ENCODE assay signal across 8 cellular contexts in genomic region chr11:111586305-111586915, GRCh38. TPM values are rescaled to one million over a fixed set of nuclear protein-coding genes. Genes with fewer than 3 reads are reported as not detected.
DNase-seq lines count a peak whose midpoint lies in the region; ATAC-seq and TF ChIP-seq lines count a peak whose summit lies in the region.

No MANE protein-coding gene starts in this region.

- ATAC-seq in activated naive CD4-positive, alpha-beta T cell treated with anti-CD3 and anti-CD28 coated beads, Interleukin-2, amount 50 U/mL, for 72 hours: peak; percentile 56 to 59
- peak; percentile 53 for ATAC-seq in left ventricle myocardium superior
- ATAC-seq in stimulated activated effector memory CD8-positive, alpha-beta T cell treated with anti-CD3 and anti-CD28 coated beads, Interleukin-12 subunit alpha, Interleukin-12 subunit beta, amount 100 ng/mL, for 72 hours: peak; percentile 60
- ATAC-seq in GM21619 (IDR thresholded peaks at IDR 0.05; ENCODE audit: unreplicated experiment): no peak
- no peak for ATAC-seq in HG03342 (IDR thresholded peaks at IDR 0.05; ENCODE audit: unreplicated experiment)

- H3K4me1 Mint-ChIP-seq in HFFc6 (ENCODE audit: low read depth): peaks cover 46% of the 10 kb centered on the region
- H3K4me1 Mint-ChIP-seq in stimulated activated effector memory CD8-positive, alpha-beta T cell treated with anti-CD3 and anti-CD28 coated beads, Interleukin-12 subunit alpha, Interleukin-12 subunit beta, amount 100 ng/mL, for 72 hours: no peaks in the 10 kb centered on the region

- peaks cover 2% of the 10 kb centered on the region; the same call in 1 of the 2 replicates for H3K27me3 Mint-ChIP-seq in HFFc6 (ENCODE audit: insufficient read depth)

- H3K27ac Mint-ChIP-seq in HFFc6: no peak overlapping the region; the same call in 1 of the 2 replicates
- H3K27ac Mint-ChIP-seq in activated naive CD4-positive, alpha-beta T cell treated with anti-CD3 and anti-CD28 coated beads, Interleukin-2, amount 50 U/mL, for 72 hours: no peak overlapping the region
- H3K27ac Mint-ChIP-seq in stimulated activated effector memory CD8-positive, alpha-beta T cell treated with anti-CD3 and anti-CD28 coated beads, Interleukin-12 subunit alpha, Interleukin-12 subunit beta, amount 100 ng/mL, for 72 hours: no peak overlapping the region

- DNase-seq in DMS153 (lab: John Stamatoyannopoulos, UW) (peak; percentile 28), HFFc6 (peak; percentile 39), NCI-H774 (lab: John Stamatoyannopoulos, UW) (peak; percentile 21), left ventricle myocardium superior (no peak)
- peak in 1 of 2 donors; percentile 39 for DNase-seq in activated naive CD4-positive, alpha-beta T cell treated with anti-CD3 and anti-CD28 coated beads, Interleukin-2, amount 50 U/mL, for 72 hours (ENCODE audit: low spot score in 2 of 2)
- DNase-seq in stimulated activated effector memory CD8-positive, alpha-beta T cell treated with anti-CD3 and anti-CD28 coated beads, Interleukin-12 subunit alpha, Interleukin-12 subunit beta, amount 100 ng/mL, for 72 hours (ENCODE audit: low spot score in 2 of 2): no peak

- intact Hi-C loops in left ventricle myocardium superior (cut with micrococcal nuclease): no loop called here

- H3K9me3 Mint-ChIP-seq in HFFc6: no peaks in the 10 kb centered on the region
- H3K9me3 Mint-ChIP-seq in activated naive CD4-positive, alpha-beta T cell treated with anti-CD3 and anti-CD28 coated beads, Interleukin-2, amount 50 U/mL, for 72 hours: no peaks in the 10 kb centered on the region
- H3K9me3 Mint-ChIP-seq in stimulated activated effector memory CD8-positive, alpha-beta T cell treated with anti-CD3 and anti-CD28 coated beads, Interleukin-12 subunit alpha, Interleukin-12 subunit beta, amount 100 ng/mL, for 72 hours: no peaks in the 10 kb centered on the region

- peak; percentile 83 for TF ChIP-seq CTCF in HFFc6 (IDR thresholded peaks at IDR 0.05)

- no peak overlapping the region for H3K4me3 Mint-ChIP-seq in HFFc6
- H3K4me3 Mint-ChIP-seq in stimulated activated effector memory CD8-positive, alpha-beta T cell treated with anti-CD3 and anti-CD28 coated beads, Interleukin-12 subunit alpha, Interleukin-12 subunit beta, amount 100 ng/mL, for 72 hours: no peak overlapping the region

- H3K36me3 Mint-ChIP-seq in HFFc6 (ENCODE audit: low read depth): no peaks in the 10 kb centered on the region
- H3K36me3 Mint-ChIP-seq in activated naive CD4-positive, alpha-beta T cell treated with anti-CD3 and anti-CD28 coated beads, Interleukin-2, amount 50 U/mL, for 72 hours: no peaks in the 10 kb centered on the region
- no peaks in the 10 kb centered on the region for H3K36me3 Mint-ChIP-seq in stimulated activated effector memory CD8-positive, alpha-beta T cell treated with anti-CD3 and anti-CD28 coated beads, Interleukin-12 subunit alpha, Interleukin-12 subunit beta, amount 100 ng/mL, for 72 hours

RNA-seq across cellular contexts. Expression of gene SIK2, which starts 15.8 kb away (rescaled TPM):
- total RNA-seq in HFFc6 (2021; fragmentation: NEBNext Ultra II Directional; extraction: Animal tissue kit (Norgen Biotek cat#: 25700)): 10 to 100 TPM; 15.4 to 25.5 (median 18.0) TPM
- 1 to 10 TPM; 2.9 to 6.1 TPM for total RNA-seq in activated naive CD4-positive, alpha-beta T cell treated with anti-CD3 and anti-CD28 coated beads, Interleukin-2, amount 50 U/mL, for 72 hours
- 17.8 TPM for total RNA-seq in left ventricle myocardium superior

RNA-seq across cellular contexts. Expression of gene LAYN, which starts 45.9 kb away (rescaled TPM):
- 100 to 1,000 TPM in 5 of 6 experiments, 10 to 100 TPM in 1; 79.1 to 148 (median 132) TPM for total RNA-seq in HFFc6 (2021; fragmentation: NEBNext Ultra II Directional; extraction: Animal tissue kit (Norgen Biotek cat#: 25700))
- 1 to 10 TPM; 6.3 to 8.6 TPM for total RNA-seq in activated naive CD4-positive, alpha-beta T cell treated with anti-CD3 and anti-CD28 coated beads, Interleukin-2, amount 50 U/mL, for 72 hours
- 3.8 TPM for total RNA-seq in left ventricle myocardium superior

Comparison
In these comparisons a context has a peak if more than half of its experiments do, and no peak if none do; other contexts are left out.
1. DNase-seq: peak in DMS153 (single experiment), HFFc6 (single experiment) and NCI-H774 (single experiment); none in left ventricle myocardium superior (single experiment) and stimulated activated effector memory CD8-positive, alpha-beta T cell treated with anti-CD3 and anti-CD28 coated beads, Interleukin-12 subunit alpha, Interleukin-12 subunit beta, amount 100 ng/mL, for 72 hours (0 of 2).
2. ATAC-seq: peak in activated naive CD4-positive, alpha-beta T cell treated with anti-CD3 and anti-CD28 coated beads, Interleukin-2, amount 50 U/mL, for 72 hours (2 of 2), left ventricle myocardium superior (single experiment) and stimulated activated effector memory CD8-positive, alpha-beta T cell treated with anti-CD3 and anti-CD28 coated beads, Interleukin-12 subunit alpha, Interleukin-12 subunit beta, amount 100 ng/mL, for 72 hours (single experiment); none in GM21619 (single experiment) and HG03342 (single experiment).
3. RNA of gene LAYN, which starts 45.9 kb away (total RNA-seq): 79.1 to 148 TPM in HFFc6; 6.3 to 8.6 TPM in activated naive CD4-positive, alpha-beta T cell treated with anti-CD3 and anti-CD28 coated beads, Interleukin-2, amount 50 U/mL, for 72 hours and 3.8 TPM in left ventricle myocardium superior (single experiment); every median in the first group is over 4 times any median in the second.